Comparison of ENCODE assay signal across 1 cellular context in the genomic region with DNA sequence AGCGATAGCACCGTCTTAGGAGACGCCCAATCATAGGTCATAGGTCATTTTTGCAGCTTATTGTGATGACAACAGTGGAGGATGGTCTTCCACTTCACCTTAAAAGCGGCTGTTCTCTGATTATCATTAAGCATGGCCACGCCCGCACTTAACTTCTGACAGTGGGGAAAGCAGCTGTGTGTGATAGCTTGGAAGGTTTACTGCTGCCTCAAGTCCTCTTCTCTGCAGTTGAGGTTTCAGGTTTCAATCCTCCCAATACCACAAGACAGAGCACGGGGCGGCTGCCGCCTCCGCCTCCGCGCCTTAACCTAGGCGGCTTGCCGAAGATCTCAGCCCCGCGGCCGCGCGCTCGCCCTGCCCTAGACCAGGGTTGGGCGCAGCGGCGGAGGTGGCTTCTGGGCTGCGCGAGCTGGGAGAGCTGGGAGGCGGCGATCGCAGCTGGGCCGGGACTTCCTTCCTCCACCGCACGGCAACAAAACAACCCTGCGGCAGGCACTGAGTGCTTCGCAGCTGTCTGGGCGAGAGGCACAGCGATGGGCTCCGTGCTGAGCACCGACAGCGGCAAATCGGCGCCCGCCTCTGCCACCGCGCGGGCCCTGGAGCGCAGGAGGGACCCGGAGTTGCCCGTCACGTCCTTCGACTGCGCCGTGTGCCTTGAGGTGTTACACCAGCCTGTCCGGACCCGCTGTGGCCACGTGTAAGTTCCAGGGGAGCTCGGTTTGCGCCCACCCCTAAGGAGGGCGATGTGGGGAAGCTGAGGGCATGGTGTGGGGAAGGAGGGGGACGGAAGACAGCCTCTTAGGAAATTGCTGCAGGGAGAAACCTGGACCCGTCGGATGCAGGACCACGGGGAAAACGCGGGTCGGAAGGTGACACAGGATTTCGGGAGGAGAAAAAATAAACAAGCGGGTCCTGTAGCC.
TF ChIP-seq lines count a peak whose summit lies in the region.

Gene RNF125 (plus strand): TSS at position 495 of the 920 bp plus-strand sequence. CDS start 39 bp downstream, at position 534.

TF ChIP-seq in HepG2, 621 proteins besides CTCF, POLR2A, EP300 and RAD21 (continued from another document and continues in another):
- TF ChIP-seq FOXM1 (CRISPR knock-in tag; IDR thresholded peaks at IDR 0.05) (no peak), ZNF367 (CRISPR knock-in tag; IDR thresholded peaks at IDR 0.05; ENCODE audit: borderline replicate concordance) (no peak; the same call in 1 of the 2 replicates), ZNF674 (CRISPR knock-in tag; IDR thresholded peaks at IDR 0.05; ENCODE audit: low read depth) (no peak), SNAPC2 (CRISPR knock-in tag; IDR thresholded peaks at IDR 0.05) (no peak), KDM5A (IDR thresholded peaks at IDR 0.05; ENCODE audit: borderline replicate concordance, low read length) (no peak), ZNF329 (CRISPR knock-in tag; IDR thresholded peaks at IDR 0.05; ENCODE audit: low read depth) (peak; percentile 69), ELF4 (CRISPR knock-in tag; IDR thresholded peaks at IDR 0.05; ENCODE audit: borderline replicate concordance) (no peak), SMAD1 (CRISPR knock-in tag; IDR thresholded peaks at IDR 0.05; ENCODE audit: borderline replicate concordance, low read depth) (no peak), ZEB1 (IDR thresholded peaks at IDR 0.05; ENCODE audit: insufficient replicate concordance, low read depth) (no peak), FOXA3 (CRISPR knock-in tag; IDR thresholded peaks at IDR 0.05) (no peak), PITX1 (CRISPR knock-in tag; IDR thresholded peaks at IDR 0.05) (no peak), RBFOX2 (IDR thresholded peaks at IDR 0.05; ENCODE audit: low read depth, low read length) (peak; percentile 57), TMF1 (CRISPR knock-in tag; IDR thresholded peaks at IDR 0.05; ENCODE audit: low read depth) (peak; percentile 42; the same call in 1 of the 2 replicates), HBP1 (CRISPR knock-in tag; IDR thresholded peaks at IDR 0.05; ENCODE audit: low read depth) (no peak), ZNF317 (CRISPR knock-in tag; IDR thresholded peaks at IDR 0.05) (peak; percentile 59), ZSCAN22 (CRISPR knock-in tag; IDR thresholded peaks at IDR 0.05) (peak; percentile 67; the same call in 1 of the 2 replicates), ZNF563 (CRISPR knock-in tag; IDR thresholded peaks at IDR 0.05) (peak; percentile 88), TFE3 (CRISPR knock-in tag; IDR thresholded peaks at IDR 0.05) (no peak), AGO2 (optimal IDR thresholded peaks at IDR 0.05; ENCODE audit: low read depth, low read length) (no peak), TEAD2 (CRISPR knock-in tag; IDR thresholded peaks at IDR 0.05) (peak; percentile 59; the same call in 1 of the 2 replicates), ARID2 (CRISPR knock-in tag; IDR thresholded peaks at IDR 0.05; ENCODE audit: borderline replicate concordance) (no peak), ZBTB25 (CRISPR knock-in tag; IDR thresholded peaks at IDR 0.05) (no peak; the same call in none of the 2 replicates), HDAC1 (CRISPR knock-in tag; IDR thresholded peaks at IDR 0.05) (peak; percentile 63), RXRB (CRISPR knock-in tag; IDR thresholded peaks at IDR 0.05; ENCODE audit: borderline replicate concordance) (peak; percentile 2; the same call in 1 of the 2 replicates), MAFG (CRISPR knock-in tag; IDR thresholded peaks at IDR 0.05) (peak; percentile 62; the same call in 1 of the 2 replicates), HCFC1 (IDR thresholded peaks at IDR 0.05; ENCODE audit: low read depth, low read length) (no peak), ZNF841 (CRISPR knock-in tag; IDR thresholded peaks at IDR 0.05; ENCODE audit: borderline replicate concordance) (no peak), PRPF4 (IDR thresholded peaks at IDR 0.05; ENCODE audit: low read depth, low read length, poor library complexity, severe bottlenecking) (no peak), ZBTB20 (CRISPR knock-in tag; IDR thresholded peaks at IDR 0.05; ENCODE audit: borderline replicate concordance, low read depth) (peak; percentile 29; the same call in 1 of the 2 replicates), MEIS2 (CRISPR knock-in tag; IDR thresholded peaks at IDR 0.05) (0 out of 2 replicates have a peak, but pooled peaks have one; percentile 24), LBX2 (CRISPR knock-in tag; IDR thresholded peaks at IDR 0.05; ENCODE audit: borderline replicate concordance) (no peak), ZNF572 (CRISPR knock-in tag; IDR thresholded peaks at IDR 0.05) (peak; percentile 87; the same call in 1 of the 2 replicates), DR1 (CRISPR knock-in tag; IDR thresholded peaks at IDR 0.05) (0 out of 2 replicates have a peak, but pooled peaks have one; percentile 40), RARA (CRISPR knock-in tag; IDR thresholded peaks at IDR 0.05) (no peak), SP2 (CRISPR knock-in tag; IDR thresholded peaks at IDR 0.05) (peak; percentile 51; the same call in 1 of the 2 replicates), ETV5 (CRISPR knock-in tag; IDR thresholded peaks at IDR 0.05; ENCODE audit: borderline replicate concordance) (0 out of 2 replicates have a peak, but pooled peaks have one; percentile 9), HOXA5 (CRISPR knock-in tag; IDR thresholded peaks at IDR 0.05) (0 out of 2 replicates have a peak, but pooled peaks have one; percentile 67), HOXA3 (CRISPR knock-in tag; IDR thresholded peaks at IDR 0.05) (peak; percentile 34; the same call in 1 of the 2 replicates), ZNF430 (CRISPR knock-in tag; IDR thresholded peaks at IDR 0.05) (no peak), ZNF724P (CRISPR knock-in tag; IDR thresholded peaks at IDR 0.05; ENCODE audit: borderline replicate concordance) (no peak), ZNF17 (CRISPR knock-in tag; IDR thresholded peaks at IDR 0.05) (no peak), ZC3H13 (CRISPR knock-in tag; IDR thresholded peaks at IDR 0.05) (no peak; the same call in 1 of the 2 replicates), STAT5B (CRISPR knock-in tag; IDR thresholded peaks at IDR 0.05) (no peak), NFYC (CRISPR knock-in tag; IDR thresholded peaks at IDR 0.05) (no peak), ZNF546 (CRISPR knock-in tag; conservative IDR thresholded peaks at IDR 0.05) (peak; percentile 94), ZNF24 (IDR thresholded peaks at IDR 0.05) (no peak), SOX5 (CRISPR knock-in tag; IDR thresholded peaks at IDR 0.05; ENCODE audit: borderline replicate concordance) (no peak; the same call in 1 of the 2 replicates)
- TF ChIP-seq, protein P1, sequence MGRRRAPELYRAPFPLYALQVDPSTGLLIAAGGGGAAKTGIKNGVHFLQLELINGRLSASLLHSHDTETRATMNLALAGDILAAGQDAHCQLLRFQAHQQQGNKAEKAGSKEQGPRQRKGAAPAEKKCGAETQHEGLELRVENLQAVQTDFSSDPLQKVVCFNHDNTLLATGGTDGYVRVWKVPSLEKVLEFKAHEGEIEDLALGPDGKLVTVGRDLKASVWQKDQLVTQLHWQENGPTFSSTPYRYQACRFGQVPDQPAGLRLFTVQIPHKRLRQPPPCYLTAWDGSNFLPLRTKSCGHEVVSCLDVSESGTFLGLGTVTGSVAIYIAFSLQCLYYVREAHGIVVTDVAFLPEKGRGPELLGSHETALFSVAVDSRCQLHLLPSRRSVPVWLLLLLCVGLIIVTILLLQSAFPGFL (CRISPR knock-in tag; IDR thresholded peaks at IDR 0.05), result no peak
- TF ChIP-seq, protein P2, sequence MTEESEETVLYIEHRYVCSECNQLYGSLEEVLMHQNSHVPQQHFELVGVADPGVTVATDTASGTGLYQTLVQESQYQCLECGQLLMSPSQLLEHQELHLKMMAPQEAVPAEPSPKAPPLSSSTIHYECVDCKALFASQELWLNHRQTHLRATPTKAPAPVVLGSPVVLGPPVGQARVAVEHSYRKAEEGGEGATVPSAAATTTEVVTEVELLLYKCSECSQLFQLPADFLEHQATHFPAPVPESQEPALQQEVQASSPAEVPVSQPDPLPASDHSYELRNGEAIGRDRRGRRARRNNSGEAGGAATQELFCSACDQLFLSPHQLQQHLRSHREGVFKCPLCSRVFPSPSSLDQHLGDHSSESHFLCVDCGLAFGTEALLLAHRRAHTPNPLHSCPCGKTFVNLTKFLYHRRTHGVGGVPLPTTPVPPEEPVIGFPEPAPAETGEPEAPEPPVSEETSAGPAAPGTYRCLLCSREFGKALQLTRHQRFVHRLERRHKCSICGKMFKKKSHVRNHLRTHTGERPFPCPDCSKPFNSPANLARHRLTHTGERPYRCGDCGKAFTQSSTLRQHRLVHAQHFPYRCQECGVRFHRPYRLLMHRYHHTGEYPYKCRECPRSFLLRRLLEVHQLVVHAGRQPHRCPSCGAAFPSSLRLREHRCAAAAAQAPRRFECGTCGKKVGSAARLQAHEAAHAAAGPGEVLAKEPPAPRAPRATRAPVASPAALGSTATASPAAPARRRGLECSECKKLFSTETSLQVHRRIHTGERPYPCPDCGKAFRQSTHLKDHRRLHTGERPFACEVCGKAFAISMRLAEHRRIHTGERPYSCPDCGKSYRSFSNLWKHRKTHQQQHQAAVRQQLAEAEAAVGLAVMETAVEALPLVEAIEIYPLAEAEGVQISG (CRISPR knock-in tag; IDR thresholded peaks at IDR 0.05), result peak; percentile 45
- TF ChIP-seq, protein P3, sequence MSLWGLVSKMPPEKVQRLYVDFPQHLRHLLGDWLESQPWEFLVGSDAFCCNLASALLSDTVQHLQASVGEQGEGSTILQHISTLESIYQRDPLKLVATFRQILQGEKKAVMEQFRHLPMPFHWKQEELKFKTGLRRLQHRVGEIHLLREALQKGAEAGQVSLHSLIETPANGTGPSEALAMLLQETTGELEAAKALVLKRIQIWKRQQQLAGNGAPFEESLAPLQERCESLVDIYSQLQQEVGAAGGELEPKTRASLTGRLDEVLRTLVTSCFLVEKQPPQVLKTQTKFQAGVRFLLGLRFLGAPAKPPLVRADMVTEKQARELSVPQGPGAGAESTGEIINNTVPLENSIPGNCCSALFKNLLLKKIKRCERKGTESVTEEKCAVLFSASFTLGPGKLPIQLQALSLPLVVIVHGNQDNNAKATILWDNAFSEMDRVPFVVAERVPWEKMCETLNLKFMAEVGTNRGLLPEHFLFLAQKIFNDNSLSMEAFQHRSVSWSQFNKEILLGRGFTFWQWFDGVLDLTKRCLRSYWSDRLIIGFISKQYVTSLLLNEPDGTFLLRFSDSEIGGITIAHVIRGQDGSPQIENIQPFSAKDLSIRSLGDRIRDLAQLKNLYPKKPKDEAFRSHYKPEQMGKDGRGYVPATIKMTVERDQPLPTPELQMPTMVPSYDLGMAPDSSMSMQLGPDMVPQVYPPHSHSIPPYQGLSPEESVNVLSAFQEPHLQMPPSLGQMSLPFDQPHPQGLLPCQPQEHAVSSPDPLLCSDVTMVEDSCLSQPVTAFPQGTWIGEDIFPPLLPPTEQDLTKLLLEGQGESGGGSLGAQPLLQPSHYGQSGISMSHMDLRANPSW (CRISPR knock-in tag; IDR thresholded peaks at IDR 0.05; ENCODE audit: borderline replicate concordance), result no peak
- TF ChIP-seq, protein P4, sequence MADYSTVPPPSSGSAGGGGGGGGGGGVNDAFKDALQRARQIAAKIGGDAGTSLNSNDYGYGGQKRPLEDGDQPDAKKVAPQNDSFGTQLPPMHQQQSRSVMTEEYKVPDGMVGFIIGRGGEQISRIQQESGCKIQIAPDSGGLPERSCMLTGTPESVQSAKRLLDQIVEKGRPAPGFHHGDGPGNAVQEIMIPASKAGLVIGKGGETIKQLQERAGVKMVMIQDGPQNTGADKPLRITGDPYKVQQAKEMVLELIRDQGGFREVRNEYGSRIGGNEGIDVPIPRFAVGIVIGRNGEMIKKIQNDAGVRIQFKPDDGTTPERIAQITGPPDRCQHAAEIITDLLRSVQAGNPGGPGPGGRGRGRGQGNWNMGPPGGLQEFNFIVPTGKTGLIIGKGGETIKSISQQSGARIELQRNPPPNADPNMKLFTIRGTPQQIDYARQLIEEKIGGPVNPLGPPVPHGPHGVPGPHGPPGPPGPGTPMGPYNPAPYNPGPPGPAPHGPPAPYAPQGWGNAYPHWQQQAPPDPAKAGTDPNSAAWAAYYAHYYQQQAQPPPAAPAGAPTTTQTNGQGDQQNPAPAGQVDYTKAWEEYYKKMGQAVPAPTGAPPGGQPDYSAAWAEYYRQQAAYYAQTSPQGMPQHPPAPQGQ (CRISPR knock-in tag; IDR thresholded peaks at IDR 0.05; ENCODE audit: borderline replicate concordance), result no peak
- TF ChIP-seq, protein P5, sequence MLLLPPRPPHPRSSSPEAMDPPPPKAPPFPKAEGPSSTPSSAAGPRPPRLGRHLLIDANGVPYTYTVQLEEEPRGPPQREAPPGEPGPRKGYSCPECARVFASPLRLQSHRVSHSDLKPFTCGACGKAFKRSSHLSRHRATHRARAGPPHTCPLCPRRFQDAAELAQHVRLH (CRISPR knock-in tag; IDR thresholded peaks at IDR 0.05; ENCODE audit: borderline replicate concordance, low read depth), result no peak
